18 cellular contexts compared by ENCODE assay signal in the genomic region with DNA sequence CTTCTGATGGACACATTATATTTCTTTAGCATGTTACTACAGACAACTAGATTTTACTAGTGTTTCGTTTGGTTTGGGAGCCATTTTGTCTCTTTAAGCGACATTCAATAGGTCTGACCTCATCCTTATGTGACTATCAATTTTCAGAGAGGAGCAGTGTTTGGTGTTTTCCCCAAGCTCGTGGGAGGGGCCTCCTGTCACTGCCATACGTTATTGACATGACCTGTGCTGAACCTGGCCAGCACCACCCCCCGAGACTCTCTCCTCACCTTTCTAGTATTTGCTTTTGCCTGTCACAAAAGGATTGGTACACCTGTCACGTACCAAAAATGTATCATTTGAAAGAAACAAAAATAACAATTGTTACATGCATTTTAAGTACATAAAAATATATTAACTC.
A peak's percentile ranks its signal among the peaks of the same experiment; 100 is the strongest.
DNase-seq lines count a peak whose midpoint lies in the region; ATAC-seq, FAIRE-seq and TF ChIP-seq lines count a peak whose summit lies in the region.
"Had no signal": no experiment of that assay in that cellular context is flagged by ENCODE, and none has a peak within 500 bp of the region (broad histone marks: within the 10 kb centered on the region; RNA-seq: fewer than 3 reads in every experiment).

No MANE protein-coding gene starts in this region.

- H2BK20ac ChIP-seq in IMR-90 (ENCODE audit: low read depth, low read length), result no peak overlapping the region

- DNase-seq in NCI-H748 (lab: John Stamatoyannopoulos, UW; ENCODE audit: unreplicated experiment) (peak; percentile 18), NCI-H748 treated with DMSO at 0.1 percent for 48 hours (lab: John Stamatoyannopoulos, UW) (no peak), IMR-90 (no peak), K562 (ENCODE audit: extremely low read depth in 1 of 4, low spot score in 3 of 4) (no peak), type B pancreatic cell (ENCODE audit: extremely low spot score, unreplicated experiment) (peak; percentile 18), MV-4-11 (lab: John Stamatoyannopoulos, UW) (no peak)
- DNase-seq: C1 segment of cervical spinal cord; Calu3; CD4-positive, alpha-beta T cell; DMS 273 treated with DMSO at 0.1 percent for 48 hours; DMS79 treated with DMSO at 0.1 percent for 48 hours; GDM1; GOT3; H9 had no signal

- H2AK5ac ChIP-seq in IMR-90 (ENCODE audit: low read depth, low read length), result no peak overlapping the region

- dilution Hi-C loops in IMR-90 (cut with HindIII; ENCODE audit: low sequenced_read_pairs, unreplicated experiment), result no loop called here

- no peak overlapping the region for H4K8ac ChIP-seq in IMR-90 (ENCODE audit: low read depth in 2 of 2, low read length in 2 of 2)

- CTCF ChIA-PET in IMR-90 (lab: Yijun Ruan, JAX) (no interaction called here), K562 (lab: Yijun Ruan, JAX; ENCODE audit: low intra/inter-chr PET ratio) (no interaction called here)

- H3K27ac ChIP-seq in IMR-90 (ENCODE audit: insufficient read depth, low read length) (no peak overlapping the region), K562 (ENCODE audit: extremely low read depth, low read depth, low read length) (no peak overlapping the region)

- H2AK9ac ChIP-seq in IMR-90 (replicated peaks; ENCODE audit: low read depth, low read length, poor library complexity), result no peak overlapping the region

- H3K23ac ChIP-seq in IMR-90 (ENCODE audit: low read depth, low read length), result no peak overlapping the region

- BruUV-seq in IMR-90 (replicated peaks; lab: Mats Ljungman, UMichigan) (no TSS peak), K562 (replicated peaks; lab: Mats Ljungman, UMichigan) (no TSS peak)

- no peak overlapping the region for H3K27ac Mint-ChIP-seq in type B pancreatic cell
- H3K27ac Mint-ChIP-seq: B cell; CD4-positive, alpha-beta T cell; H9 had no signal

- in situ Hi-C loops in IMR-90 (cut with MboI; ENCODE audit: low sequenced_read_pairs), result loop anchor here (25.0 kb wide), 1 partner anchor 865 kb away; no protein-coding TSS in a partner anchor
- in situ Hi-C loops in K562 (cut with MboI), result no loop called here

- H3K79me2 ChIP-seq in K562 (ENCODE audit: control insufficient read depth, insufficient read depth, low read length), result no peaks in the 10 kb centered on the region

- H2BK120ac ChIP-seq in IMR-90 (ENCODE audit: low read depth, low read length), result no peak overlapping the region

- no peak overlapping the region for H3K14ac ChIP-seq in IMR-90 (replicated peaks; ENCODE audit: low read depth, low read length)

- no peak overlapping the region for H3K4me3 Mint-ChIP-seq in type B pancreatic cell
- H3K4me3 Mint-ChIP-seq: B cell; CD4-positive, alpha-beta T cell; H9 had no signal

- H3K4me2 ChIP-seq in IMR-90 (ENCODE audit: low read depth, low read length) (no peak overlapping the region), K562 (ENCODE audit: insufficient read depth, low read length) (0 out of 2 replicates have a peak overlapping the region, but pooled peaks have one; percentile 3)

- H3K4me3 ChIP-seq in IMR-90 (ENCODE audit: insufficient read depth, low read depth, low read length) (no peak overlapping the region), K562 (no peak overlapping the region)

- FAIRE-seq in K562 (lab: Jason Lieb, UNC), result no peak
- FAIRE-seq: A204.1, GM12892 had no signal

- H3K18ac ChIP-seq in IMR-90 (ENCODE audit: low read depth, low read length), result no peak overlapping the region

- no peak for TF ChIP-seq EP300 in K562 (IDR thresholded peaks at IDR 0.05; ENCODE audit: low read length)

- H3K56ac ChIP-seq in IMR-90 (ENCODE audit: extremely low read depth, insufficient read depth, low read length), result no peak overlapping the region

- no peak overlapping the region for H2BK15ac ChIP-seq in IMR-90 (ENCODE audit: low read depth, low read length)

- peak overlapping the region; percentile 51 for H2AFZ ChIP-seq in IMR-90 (replicated peaks; ENCODE audit: low read length, poor library complexity)
- peak overlapping the region; percentile 41; the same call in 1 of the 2 replicates for H2AFZ ChIP-seq in K562 (ENCODE audit: low read depth, low read length)

- WGBS in IMR-90 (ENCODE audit: extremely low coverage in 2 of 2, insufficient read length in 1 of 2), 2 experiments, result no CpG with 5 or more reads among the region's 6 CpGs
- 21% methylated on average over 6 of the region's 6 CpGs for WGBS in K562 (ENCODE audit: insufficient coverage, low coverage, missing lambda C conversion rate)

- no peak overlapping the region for H2BK5ac ChIP-seq in IMR-90 (ENCODE audit: low read depth, low read length, poor library complexity, severe bottlenecking)

- no peaks in the 10 kb centered on the region for H3K9me1 ChIP-seq in IMR-90 (ENCODE audit: insufficient read depth, low read length)
- no peaks in the 10 kb centered on the region for H3K9me1 ChIP-seq in K562 (ENCODE audit: control insufficient read depth, insufficient read depth, low read length)

- no peak overlapping the region for H3K4ac ChIP-seq in IMR-90 (ENCODE audit: low read depth, low read length)

- TF ChIP-seq CTCF in IMR-90 (conservative IDR thresholded peaks at IDR 0.05; ENCODE audit: low read depth, low read length) (no peak), K562 (IDR thresholded peaks at IDR 0.05 in 2 of 3, conservative IDR thresholded peaks at IDR 0.05 in 1 of 3; ENCODE audit: insufficient read depth in 2 of 3, low read depth in 1 of 3, low read length in 3 of 3) (no peak), type B pancreatic cell (conservative IDR thresholded peaks at IDR 0.05) (no peak)

- no peaks in the 10 kb centered on the region for H3K9me3 ChIP-seq in IMR-90 (ENCODE audit: control insufficient read depth, insufficient read depth, low read length)
- H3K9me3 ChIP-seq in K562 (replicated peaks; ENCODE audit: control insufficient read depth, insufficient read depth, low read depth, low read length), result peaks cover 3% of the 10 kb centered on the region

- no peak for TF ChIP-seq POLR2A in IMR-90 (IDR thresholded peaks at IDR 0.05; ENCODE audit: low read depth, low read length)
- TF ChIP-seq POLR2A in K562 (conservative IDR thresholded peaks at IDR 0.05), result no peak

- POLR2A ChIA-PET in IMR-90 (lab: Charles Lee; ENCODE audit: unreplicated experiment) (no interaction called here), K562 (lab: Yijun Ruan, JAX) (no interaction called here)

- no peaks in the 10 kb centered on the region for H3K79me1 ChIP-seq in IMR-90 (ENCODE audit: low read depth in 1 of 2, low read length in 2 of 2)

- H3K9me3 Mint-ChIP-seq in type B pancreatic cell, result no peaks in the 10 kb centered on the region
- H3K9me3 Mint-ChIP-seq: CD4-positive, alpha-beta T cell had no signal

- H4K20me1 ChIP-seq in IMR-90 (ENCODE audit: insufficient read depth, low read length) (no peaks in the 10 kb centered on the region), K562 (replicated peaks; ENCODE audit: control insufficient read depth, insufficient read depth, low read length) (no peaks in the 10 kb centered on the region)

- TF ChIP-seq RAD21 in IMR-90 (IDR thresholded peaks at IDR 0.05; ENCODE audit: low read length) (no peak), K562 (CRISPR knock-in tag; conservative IDR thresholded peaks at IDR 0.05 in 1 of 2, IDR thresholded peaks at IDR 0.05 in 1 of 2) (no peak)

- H3K9ac ChIP-seq in IMR-90 (ENCODE audit: low read depth, low read length), result no peak overlapping the region
- H3K9ac ChIP-seq in K562 (ENCODE audit: insufficient read depth in 1 of 2, low read depth in 2 of 2, low read length in 2 of 2), result no peak overlapping the region

- H4K91ac ChIP-seq in IMR-90 (ENCODE audit: insufficient read depth, low read depth, low read length), result no peak overlapping the region

- no peaks in the 10 kb centered on the region for H3K36me3 Mint-ChIP-seq in type B pancreatic cell

- intact Hi-C loops in IMR-90 (cut with micrococcal nuclease) (no loop called here), K562 (cut with micrococcal nuclease) (no loop called here)

- peaks cover under 1% of the 10 kb centered on the region for H3K4me1 Mint-ChIP-seq in type B pancreatic cell (ENCODE audit: unreplicated experiment)
- H3K4me1 Mint-ChIP-seq: B cell had no signal

- peaks cover 3% of the 10 kb centered on the region; the same call in 1 of the 2 replicates for H3K4me1 ChIP-seq in IMR-90 (ENCODE audit: control insufficient read depth, insufficient read depth, low read length)
- H3K4me1 ChIP-seq in K562 (replicated peaks in 1 of 2; ENCODE audit: control insufficient read depth in 2 of 2, insufficient read depth in 2 of 2, low read length in 2 of 2), result peaks cover 2% of the 10 kb centered on the region in 2 experiments; a peak in 3 of 5 replicates

- no peak overlapping the region for H4K5ac ChIP-seq in IMR-90 (ENCODE audit: low read depth, low read length)

- H3K36me3 ChIP-seq in IMR-90 (ENCODE audit: control insufficient read depth, insufficient read depth, low read length) (no peaks in the 10 kb centered on the region), K562 (ENCODE audit: control insufficient read depth, insufficient read depth, low read length) (no peaks in the 10 kb centered on the region)

- H3K27me3 Mint-ChIP-seq in type B pancreatic cell, result no peaks in the 10 kb centered on the region
- H3K27me3 Mint-ChIP-seq: CD4-positive, alpha-beta T cell had no signal

- ATAC-seq in IMR-90 (ENCODE audit: low read depth) (no peak), K562 (peak; percentile 76), HG03571 (IDR thresholded peaks at IDR 0.05; ENCODE audit: unreplicated experiment) (no peak)

- H3K27me3 ChIP-seq in IMR-90 (ENCODE audit: control insufficient read depth, insufficient read depth, low read length) (no peaks in the 10 kb centered on the region; the same call in 1 of the 2 replicates), K562 (ENCODE audit: control insufficient read depth in 2 of 2, insufficient read depth in 2 of 2, low read length in 2 of 2) (no peaks in the 10 kb centered on the region)

TF ChIP-seq in IMR-90, 13 proteins besides CTCF, POLR2A, EP300 and RAD21 (continues in another document):
- TF ChIP-seq CEBPB (IDR thresholded peaks at IDR 0.05; ENCODE audit: low read depth, low read length) (no peak), BHLHE40 (IDR thresholded peaks at IDR 0.05; ENCODE audit: low read depth, low read length) (no peak)

TF ChIP-seq in K562, 482 proteins besides CTCF, POLR2A, EP300 and RAD21 (continues in another document):
- TF ChIP-seq, protein P1, sequence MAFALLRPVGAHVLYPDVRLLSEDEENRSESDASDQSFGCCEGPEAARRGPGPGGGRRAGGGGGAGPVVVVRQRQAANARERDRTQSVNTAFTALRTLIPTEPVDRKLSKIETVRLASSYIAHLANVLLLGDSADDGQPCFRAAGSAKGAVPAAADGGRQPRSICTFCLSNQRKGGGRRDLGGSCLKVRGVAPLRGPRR (CRISPR knock-in tag; IDR thresholded peaks at IDR 0.05), result no peak
- TF ChIP-seq GTF2F1 (IDR thresholded peaks at IDR 0.05; ENCODE audit: low read depth, low read length), result no peak
- TF ChIP-seq CBFA2T3 (IDR thresholded peaks at IDR 0.05), result no peak
- TF ChIP-seq TAL1 (IDR thresholded peaks at IDR 0.05), result no peak

Comparison
In these comparisons a context has a peak if more than half of its experiments do, and no peak if none do; other contexts are left out.
1. DNase-seq: peak in NCI-H748 (single experiment) and type B pancreatic cell (single experiment); none in NCI-H748 treated with DMSO at 0.1 percent for 48 hours (single experiment), IMR-90 (single experiment), K562 (0 of 4) and MV-4-11 (single experiment).